ENCODE assay signal across 11 cellular contexts in the genomic region with DNA sequence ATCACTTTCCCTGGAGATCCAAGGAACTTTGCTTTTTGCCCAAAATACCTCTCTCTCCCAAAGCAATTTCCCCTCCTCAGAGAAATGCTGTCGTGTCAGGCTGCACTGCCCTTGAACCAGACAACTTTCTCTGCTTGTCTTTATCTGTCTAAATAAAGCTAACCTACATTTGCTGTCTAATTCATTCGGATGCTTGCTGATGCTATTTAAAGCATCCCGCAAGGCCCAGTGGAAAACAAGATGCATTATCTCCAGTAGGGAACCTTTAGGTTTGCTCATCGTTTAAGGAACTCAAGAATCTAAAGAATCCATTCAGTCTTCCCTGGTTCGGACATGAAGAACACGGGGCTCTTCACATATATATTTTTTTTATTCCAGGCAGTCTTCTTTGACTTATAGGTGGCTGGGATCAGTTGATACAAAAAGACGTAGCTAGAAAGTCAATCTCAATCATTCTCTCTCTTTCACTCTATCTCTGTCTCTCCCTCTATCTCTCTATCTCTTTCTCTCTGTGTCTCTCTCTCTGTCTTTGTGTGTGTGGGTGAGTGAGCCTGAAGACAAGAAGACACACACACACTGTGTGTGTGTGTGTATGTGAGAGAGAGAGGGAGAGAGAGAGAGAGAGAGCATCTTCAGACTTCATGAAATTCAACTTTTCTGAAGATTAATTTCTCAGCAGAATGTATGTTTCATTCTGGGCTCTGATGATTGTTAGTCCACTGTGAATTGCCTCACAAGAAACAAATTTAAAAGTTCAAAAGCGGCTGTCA.
DNase-seq lines count a peak whose midpoint lies in the region; ATAC-seq, FAIRE-seq and TF ChIP-seq lines count a peak whose summit lies in the region.
"Had no signal": no experiment of that assay in that cellular context is flagged by ENCODE, and none has a peak within 500 bp of the region (broad histone marks: within the 10 kb centered on the region; RNA-seq: fewer than 3 reads in every experiment).

No MANE protein-coding gene starts in this region.

- no peak for ATAC-seq in lung (ENCODE audit: insufficient read depth, low FRiP score)

- peak overlapping the region; percentile 82 for H3K4me2 ChIP-seq in astrocyte (ENCODE audit: low read length)

- H3K9ac ChIP-seq in astrocyte (ENCODE audit: low read length): peak overlapping the region; percentile 84

- no peaks in the 10 kb centered on the region for H3K36me3 ChIP-seq in ACC112 (ENCODE audit: insufficient read depth, low read length)
- H3K36me3 ChIP-seq in HEK293 (ENCODE audit: control insufficient read depth in 2 of 2, insufficient read depth in 1 of 2, low read length in 2 of 2): no peaks in the 10 kb centered on the region
- H3K36me3 ChIP-seq in astrocyte (ENCODE audit: insufficient read depth, low read length): no peaks in the 10 kb centered on the region
- H3K36me3 ChIP-seq in lung (ENCODE audit: control insufficient read depth in 2 of 2, insufficient read depth in 2 of 2, low read length in 2 of 2): no peaks in the 10 kb centered on the region
- H3K36me3 ChIP-seq: ovary, WERI-Rb-1 had no signal

- peaks cover 3% of the 10 kb centered on the region for H3K9me3 Mint-ChIP-seq in astrocyte (ENCODE audit: unreplicated experiment)

- peak overlapping the region; percentile 99 for H3K27ac ChIP-seq in ACC112 (ENCODE audit: low read depth, low read length)
- no peak overlapping the region for H3K27ac ChIP-seq in HEK293 (ENCODE audit: extremely low read depth, low read depth, low read length)
- peak overlapping the region; percentile 94 for H3K27ac ChIP-seq in astrocyte (ENCODE audit: low read depth, low read length)
- peak overlapping the region; percentile 12 to 47 for H3K27ac ChIP-seq in lung (ENCODE audit: low read depth in 1 of 2, low read length in 1 of 2)
- H3K27ac ChIP-seq: ovary, WERI-Rb-1 had no signal

- H3K4me1 ChIP-seq in ACC112 (ENCODE audit: control insufficient read depth, insufficient read depth, low read length, unreplicated experiment) (peaks cover 47% of the 10 kb centered on the region), HEK293 (ENCODE audit: control insufficient read depth, insufficient read depth, low read length) (no peaks in the 10 kb centered on the region), astrocyte (ENCODE audit: insufficient read depth, low read length) (peaks cover 32% of the 10 kb centered on the region), lung (ENCODE audit: control insufficient read depth in 2 of 2, insufficient read depth in 2 of 2, low read length in 2 of 2) (peaks cover 0 to 12% of the 10 kb centered on the region in 2 donors)

- H3K4me3 Mint-ChIP-seq in astrocyte (ENCODE audit: unreplicated experiment): peak overlapping the region; percentile 8

- FAIRE-seq in astrocyte (lab: Jason Lieb, UNC): no peak
- FAIRE-seq: colon had no signal

- H3K27me3 ChIP-seq in ACC112 (ENCODE audit: insufficient read depth, low read length) (no peaks in the 10 kb centered on the region), astrocyte (ENCODE audit: insufficient read depth, low read length) (no peaks in the 10 kb centered on the region), lung (ENCODE audit: control insufficient read depth, insufficient read depth) (no peaks in the 10 kb centered on the region)
- H3K27me3 ChIP-seq: ovary had no signal

- H3K4me1 Mint-ChIP-seq in astrocyte (ENCODE audit: low read depth, unreplicated experiment): peaks cover 36% of the 10 kb centered on the region

- H3K27ac Mint-ChIP-seq in astrocyte (ENCODE audit: unreplicated experiment): peak overlapping the region; percentile 99

- H3K79me2 ChIP-seq in ACC112 (ENCODE audit: control insufficient read depth, insufficient read depth, low read length, unreplicated experiment) (no peaks in the 10 kb centered on the region), astrocyte (ENCODE audit: insufficient read depth, low read length) (no peaks in the 10 kb centered on the region)

- TF ChIP-seq CTCF in HEK293 (tag by site-specific recombination; IDR thresholded peaks at IDR 0.05) (no peak), astrocyte (IDR thresholded peaks at IDR 0.05; ENCODE audit: insufficient read depth, low read depth, low read length) (no peak), lung (IDR thresholded peaks at IDR 0.05; ENCODE audit: control extremely low read depth, extremely low read depth) (no peak)

- no peaks in the 10 kb centered on the region for H3K27me3 Mint-ChIP-seq in astrocyte (ENCODE audit: low read depth, unreplicated experiment)

- CTCF ChIA-PET in HEK293 (lab: Yijun Ruan, JAX): interaction anchor here (0.6 kb wide), 1 partner anchor 167 kb away, joined by 3 read pairs; no protein-coding TSS in a partner anchor

- H3K36me3 Mint-ChIP-seq in astrocyte (ENCODE audit: low read depth, unreplicated experiment): no peaks in the 10 kb centered on the region

- H3K9me3 ChIP-seq in HEK293 (ENCODE audit: control insufficient read depth, insufficient read depth, low read depth, low read length) (no peaks in the 10 kb centered on the region), astrocyte (ENCODE audit: insufficient read depth, low read depth, low read length) (no peaks in the 10 kb centered on the region), lung (ENCODE audit: control insufficient read depth in 2 of 2, insufficient read depth in 1 of 2, low read length in 1 of 2) (no peaks in the 10 kb centered on the region)
- H3K9me3 ChIP-seq: ovary had no signal

- H3K4me3 ChIP-seq in ACC112 (ENCODE audit: low read depth, low read length) (peak overlapping the region; percentile 46), HEK293 (ENCODE audit: low read depth, low read length) (no peak overlapping the region), astrocyte (ENCODE audit: insufficient read depth, low read depth, low read length) (peak overlapping the region; percentile 43), lung (no peak overlapping the region)
- H3K4me3 ChIP-seq: ovary had no signal

- DNase-seq in astrocyte (ENCODE audit: low read depth) (no peak), lung (ENCODE audit: low spot score) (no peak), NCI-H524 (lab: John Stamatoyannopoulos, UW) (no peak), NCI-H146 treated with DMSO at 0.1 percent for 48 hours (lab: John Stamatoyannopoulos, UW; ENCODE audit: unreplicated experiment) (no peak), anterior cingulate cortex (lab: John Stamatoyannopoulos, UW) (no peak)
- DNase-seq in stimulated activated CD4-positive, alpha-beta T cell treated with anti-CD3 and anti-CD28 coated beads, Interleukin-2, amount 100 ng/mL, for 24 hours: no peak
- DNase-seq: WERI-Rb-1 had no signal

- no peaks in the 10 kb centered on the region for H4K20me1 ChIP-seq in astrocyte (ENCODE audit: insufficient read depth, low read length)

- POLR2A ChIA-PET in HEK293 (lab: Yijun Ruan, JAX): no interaction called here

- WGBS in lung, 2 donors: 61 to 71% methylated on average over 8 of the region's 8 CpGs

- peak overlapping the region; percentile 16 for H2AFZ ChIP-seq in ACC112 (ENCODE audit: low read length, unreplicated experiment)
- H2AFZ ChIP-seq in astrocyte (ENCODE audit: low read depth, low read length): peak overlapping the region; percentile 53

TF ChIP-seq in HEK293, 187 proteins besides CTCF, POLR2A, EP300 and RAD21:
- TF ChIP-seq PRDM1 (tag by site-specific recombination; IDR thresholded peaks at IDR 0.05) (peak; percentile 7; the same call in 1 of the 2 replicates), ZNF155 (tag by site-specific recombination; IDR thresholded peaks at IDR 0.05) (no peak), ZNF600 (tag by site-specific recombination; IDR thresholded peaks at IDR 0.05) (no peak), ZNF621 (tag by site-specific recombination; IDR thresholded peaks at IDR 0.05) (no peak), ZBTB1 (tag by site-specific recombination; IDR thresholded peaks at IDR 0.05) (no peak), ZNF596 (tag by site-specific recombination; IDR thresholded peaks at IDR 0.05) (peak; percentile 75), ZNF311 (tag by site-specific recombination; IDR thresholded peaks at IDR 0.05; ENCODE audit: borderline replicate concordance) (no peak)

Comparison
In these comparisons a context has a peak if more than half of its experiments do, and no peak if none do; other contexts are left out.
1. H3K4me3 ChIP-seq: peak in ACC112 (single experiment) and astrocyte (single experiment); none in HEK293 (single experiment) and lung (single experiment).